8 cellular contexts compared by ENCODE assay signal in the genomic region with DNA sequence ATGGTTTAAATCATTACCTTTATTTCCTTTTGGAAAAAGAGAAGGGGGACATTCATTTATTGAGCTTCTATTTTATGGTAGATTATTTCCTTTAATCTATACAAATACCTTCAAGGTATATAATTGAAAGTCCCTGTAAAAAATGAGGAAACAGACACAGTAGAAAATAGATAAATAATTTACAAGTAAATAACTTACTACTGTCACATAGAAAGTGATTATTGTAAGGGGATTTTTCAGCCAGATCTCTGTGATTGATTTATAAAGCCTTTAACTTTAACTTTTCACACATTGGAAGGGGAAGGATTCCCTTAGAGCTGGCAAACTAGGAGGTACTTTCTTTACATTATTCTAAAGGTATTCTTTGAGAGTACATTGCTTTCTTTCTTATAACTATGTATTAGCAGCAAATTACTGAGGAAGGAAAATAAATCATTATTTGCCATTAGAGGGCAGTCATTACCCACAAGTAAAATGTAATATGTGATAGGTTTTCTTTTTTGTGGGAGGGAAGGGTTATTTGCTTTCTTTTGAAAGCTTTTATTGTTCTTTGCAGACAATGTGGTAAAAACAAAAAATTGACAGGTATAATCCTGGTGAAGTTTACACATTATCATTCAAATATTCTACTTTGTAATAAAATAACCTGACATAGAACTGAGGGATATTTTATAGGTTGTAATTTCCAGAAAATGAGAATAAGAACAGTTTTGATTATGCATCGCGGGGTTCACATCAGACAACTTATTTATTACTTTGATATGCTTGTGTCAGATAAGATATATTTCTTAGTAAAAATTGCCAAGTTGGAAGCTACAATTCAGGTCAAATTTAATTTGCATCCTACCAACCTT. TPM values are rescaled to one million over a fixed set of nuclear protein-coding genes. Genes with fewer than 3 reads are reported as not detected.
DNase-seq lines count a peak whose midpoint lies in the region; ATAC-seq and TF ChIP-seq lines count a peak whose summit lies in the region.

No MANE protein-coding gene starts in this region.

- WGBS in prostate gland, result 72% methylated on average over 2 of the region's 2 CpGs

- peak in 3 of 4 experiments; percentile 51 to 69 (median 68) for TF ChIP-seq CTCF in prostate gland (IDR thresholded peaks at IDR 0.05)

- no peaks in the 10 kb centered on the region for H3K4me1 ChIP-seq in prostate gland (replicated peaks)

- H3K27me3 ChIP-seq in prostate gland (replicated peaks; ENCODE audit: insufficient read depth), result no peaks in the 10 kb centered on the region

- intact Hi-C loops in prostate gland (cut with DNase I), result loop anchor here (2.0 to 10.0 kb wide), 2 partner anchors 217 to 417 kb away; no protein-coding TSS in a partner anchor

- DNase-seq in Ammon's horn (ENCODE audit: low spot score) (peak; percentile 48), OCI-M1 (lab: John Stamatoyannopoulos, UW) (peak; percentile 75), erythroblast (lab: John Stamatoyannopoulos, UW) (peak; percentile 41 to 68), prostate gland (ENCODE audit: low spot score) (no peak), NCI-H1930 (lab: John Stamatoyannopoulos, UW) (no peak)

- H3K36me3 ChIP-seq in prostate gland, result no peaks in the 10 kb centered on the region

- TF ChIP-seq POLR2A in erythroblast (IDR thresholded peaks at IDR 0.05; ENCODE audit: low read length), result no peak
- no peak for TF ChIP-seq POLR2A in prostate gland (IDR thresholded peaks at IDR 0.05)

- H3K4me3 ChIP-seq in prostate gland, result no peak overlapping the region

- H3K9me3 ChIP-seq in prostate gland, result no peaks in the 10 kb centered on the region

- H3K27ac ChIP-seq in prostate gland, result no peak overlapping the region

- ATAC-seq in GM18517 (IDR thresholded peaks at IDR 0.05; ENCODE audit: unreplicated experiment) (peak; percentile 59), HG03175 (IDR thresholded peaks at IDR 0.05; ENCODE audit: unreplicated experiment) (peak; percentile 70), GM21825 (IDR thresholded peaks at IDR 0.05; ENCODE audit: unreplicated experiment) (no peak)

RNA-seq across cellular contexts. Expression of a gene that starts 24.8 kb away (rescaled TPM):
- total RNA-seq in prostate gland, result 10 to 100 TPM; 44.1 to 60.1 TPM

Comparison
In these comparisons a context has a peak if more than half of its experiments do, and no peak if none do; other contexts are left out.
1. DNase-seq: peak in Ammon's horn (single experiment), OCI-M1 (single experiment) and erythroblast (2 of 2); none in prostate gland (single experiment) and NCI-H1930 (0 of 2).